ENCODE assay signal across 12 cellular contexts in genomic region chr4:75745192-75745591, GRCh38. TPM values are rescaled to one million over a fixed set of nuclear protein-coding genes. Genes with fewer than 3 reads are reported as not detected.
A peak's percentile ranks its signal among the peaks of the same experiment; 100 is the strongest.
DNase-seq lines count a peak whose midpoint lies in the region; TF ChIP-seq lines count a peak whose summit lies in the region.
"Had no signal": no experiment of that assay in that cellular context is flagged by ENCODE, and none has a peak within 500 bp of the region (broad histone marks: within the 10 kb centered on the region; RNA-seq: fewer than 3 reads in every experiment).

No MANE protein-coding gene starts in this region.

- no peak overlapping the region for H3K23ac ChIP-seq in mesenchymal stem cell (ENCODE audit: low read length in 2 of 2)

- no peak overlapping the region for H3K4ac ChIP-seq in mesenchymal stem cell (ENCODE audit: low read depth in 1 of 2, low read length in 2 of 2)

- no peaks in the 10 kb centered on the region for H3K4me1 ChIP-seq in mesenchymal stem cell (ENCODE audit: control insufficient read depth, insufficient read depth, low read depth, low read length)
- peaks cover 7 to 20% (median 12%) of the 10 kb centered on the region in 4 donors for H3K4me1 ChIP-seq in esophagus muscularis mucosa

- H3K18ac ChIP-seq in mesenchymal stem cell (ENCODE audit: low read depth in 1 of 2, low read length in 2 of 2) = no peak overlapping the region

- no peak overlapping the region for H2BK12ac ChIP-seq in mesenchymal stem cell (ENCODE audit: low read length in 2 of 2)

- WGBS in mesenchymal stem cell = 75% methylated on average over 1 of the region's 2 CpGs
- 66% methylated on average over 2 of the region's 2 CpGs for WGBS in esophagus muscularis mucosa

- no peak overlapping the region for H2BK5ac ChIP-seq in mesenchymal stem cell (ENCODE audit: low read depth, low read length, poor library complexity, severe bottlenecking)

- TF ChIP-seq POLR2A in erythroblast (IDR thresholded peaks at IDR 0.05; ENCODE audit: low read length) (no peak), esophagus muscularis mucosa (IDR thresholded peaks at IDR 0.05; ENCODE audit: low read depth) (no peak)

- no peak overlapping the region for H2AFZ ChIP-seq in mesenchymal stem cell (ENCODE audit: low read depth, low read length)

- H4K8ac ChIP-seq in mesenchymal stem cell (ENCODE audit: low read length) = no peak overlapping the region

- TF ChIP-seq EP300 in esophagus muscularis mucosa (IDR thresholded peaks at IDR 0.05) = no peak

- peak; percentile 64 for DNase-seq in EH (ENCODE audit: low read depth)
- DNase-seq in RWPE1 (ENCODE audit: low spot score) = peak; percentile 38
- peak; percentile 54 to 77 for DNase-seq in erythroblast (lab: John Stamatoyannopoulos, UW)
- DNase-seq in mesenchymal stem cell = peak; percentile 79
- no peak for DNase-seq in esophagus muscularis mucosa (ENCODE audit: extremely low spot score)
- DNase-seq in COLO668 (lab: John Stamatoyannopoulos, UW; ENCODE audit: unreplicated experiment) = no peak
- DNase-seq in nucleus accumbens (lab: John Stamatoyannopoulos, UW) = no peak
- DNase-seq in activated T-cell treated with anti-CD3 and anti-CD28 coated beads, Interleukin-2, amount 50 U/mL, for 48 hours = no peak
- DNase-seq: activated CD4-positive, CD25-positive, alpha-beta regulatory T cell; CD4-positive, CD25-positive, alpha-beta regulatory T cell; MG63; NK-92 treated with Interleukin-12 subunit alpha and Interleukin-12 subunit beta, amount 100 ng/mL, for 24 hours had no signal

- POLR2A ChIA-PET in RWPE1 (lab: Yijun Ruan, JAX; ENCODE audit: low non-redundant PET) = no interaction called here

- no peak overlapping the region for H2BK15ac ChIP-seq in mesenchymal stem cell (ENCODE audit: low read depth, poor library complexity, severe bottlenecking)

- peak overlapping the region; percentile 41 for H3K9ac ChIP-seq in mesenchymal stem cell (ENCODE audit: low read length)

- TF ChIP-seq CTCF in RWPE1 (conservative IDR thresholded peaks at IDR 0.05; ENCODE audit: low read depth) (no peak), esophagus muscularis mucosa (IDR thresholded peaks at IDR 0.05) (no peak)

- peaks cover 6 to 17% of the 10 kb centered on the region in 2 experiments for H3K36me3 ChIP-seq in mesenchymal stem cell (ENCODE audit: control insufficient read depth in 1 of 2, insufficient read depth in 2 of 2, low read depth in 1 of 2, low read length in 2 of 2)
- no peaks in the 10 kb centered on the region for H3K36me3 ChIP-seq in esophagus muscularis mucosa
- H3K36me3 ChIP-seq: MG63 had no signal

- intact Hi-C loops in esophagus muscularis mucosa (cut with DNase I) = no loop called here

- no peak overlapping the region for H4K91ac ChIP-seq in mesenchymal stem cell (ENCODE audit: low read length)

- H3K4me2 ChIP-seq in mesenchymal stem cell (ENCODE audit: low read length, poor library complexity, severe bottlenecking) = no peak overlapping the region

- no peak overlapping the region for H2BK120ac ChIP-seq in mesenchymal stem cell (ENCODE audit: low read depth, low read length)

- no peak overlapping the region for H2AK5ac ChIP-seq in mesenchymal stem cell (ENCODE audit: low read length, severe bottlenecking)

- H3K79me1 ChIP-seq in mesenchymal stem cell (replicated peaks; ENCODE audit: low read length, poor library complexity, severe bottlenecking) = peaks cover 14% of the 10 kb centered on the region

- H3K9me3 ChIP-seq in mesenchymal stem cell (ENCODE audit: control insufficient read depth, low read length) (no peaks in the 10 kb centered on the region), esophagus muscularis mucosa (no peaks in the 10 kb centered on the region)
- H3K9me3 ChIP-seq: MG63 had no signal

- no peaks in the 10 kb centered on the region for H3K27me3 ChIP-seq in mesenchymal stem cell (ENCODE audit: control insufficient read depth in 1 of 2, insufficient read depth in 1 of 2, low read length in 2 of 2)
- H3K27me3 ChIP-seq in esophagus muscularis mucosa = no peaks in the 10 kb centered on the region
- H3K27me3 ChIP-seq: MG63 had no signal

- CTCF ChIA-PET in RWPE1 (lab: Yijun Ruan, JAX) = interaction anchor here (0.6 kb wide), 1 partner anchor 38 kb away, joined by 5 read pairs; no protein-coding TSS in a partner anchor

- H3K27ac ChIP-seq in RWPE1 (no peak overlapping the region), mesenchymal stem cell (ENCODE audit: low read length, poor library complexity, severe bottlenecking) (no peak overlapping the region), esophagus muscularis mucosa (replicated peaks in 1 of 4) (no peak overlapping the region)

- no peak overlapping the region for H3K14ac ChIP-seq in mesenchymal stem cell (ENCODE audit: low read length in 2 of 2)

- H3K4me3 ChIP-seq in mesenchymal stem cell (ENCODE audit: insufficient read depth in 1 of 2, low read depth in 1 of 2, low read length in 2 of 2) (no peak overlapping the region), esophagus muscularis mucosa (no peak overlapping the region)
- H3K4me3 ChIP-seq: MG63 had no signal

RNA-seq across cellular contexts. Expression of gene USO1, which starts 20.8 kb away (rescaled TPM):
- 68.2 TPM for polyA plus RNA-seq in mesenchymal stem cell (2013, experiment 1 of 2)
- 72.2 TPM for polyA plus RNA-seq in mesenchymal stem cell (2013, experiment 2 of 2)
- total RNA-seq in esophagus muscularis mucosa = 100 to 1,000 TPM in 1 of 4 donors, 10 to 100 TPM in 3; 61.0 to 103 (median 74.4) TPM

Comparison
In these comparisons a context has a peak if more than half of its experiments do, and no peak if none do; other contexts are left out.
1. DNase-seq: peak in EH (single experiment), RWPE1 (single experiment), erythroblast (2 of 2) and mesenchymal stem cell (single experiment); none in esophagus muscularis mucosa (single experiment), COLO668 (single experiment), nucleus accumbens (0 of 56) and activated T-cell treated with anti-CD3 and anti-CD28 coated beads, Interleukin-2, amount 50 U/mL, for 48 hours (0 of 2).